Comparison of ENCODE assay signal across 10 cellular contexts in the genomic region with DNA sequence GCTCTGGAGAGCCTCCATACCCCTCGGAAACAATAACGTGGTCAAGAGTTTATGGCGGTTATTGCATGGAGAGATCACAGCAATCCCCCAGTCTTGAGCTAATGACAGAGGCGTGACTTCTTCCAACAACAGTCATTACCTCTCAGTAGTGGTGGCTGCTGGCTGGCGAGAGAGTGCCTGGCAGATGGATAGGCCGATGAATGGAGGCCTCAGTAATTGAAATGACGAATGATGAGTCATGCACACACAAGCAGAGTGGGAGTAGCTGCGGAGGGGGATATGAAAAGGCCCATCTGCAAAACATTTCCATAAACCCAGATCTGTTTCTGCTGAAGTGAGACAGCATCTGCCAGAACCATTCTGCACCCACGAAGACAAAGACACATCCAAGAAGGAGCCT.
DNase-seq lines count a peak whose midpoint lies in the region; ATAC-seq and TF ChIP-seq lines count a peak whose summit lies in the region.
"Had no signal": no experiment of that assay in that cellular context is flagged by ENCODE, and none has a peak within 500 bp of the region (broad histone marks: within the 10 kb centered on the region; RNA-seq: fewer than 3 reads in every experiment).

No MANE protein-coding gene starts in this region.

- BruUV-seq in PC-3 (replicated peaks; lab: Mats Ljungman, UMichigan), result no TSS peak

- H3K27ac ChIP-seq in GM23248, result peak overlapping the region; percentile 36
- peak overlapping the region; percentile 55 for H3K27ac ChIP-seq in PC-3 (ENCODE audit: low read length)
- H3K27ac ChIP-seq: spleen had no signal

- no peak overlapping the region for H3K4me3 ChIP-seq in GM23248
- H3K4me3 ChIP-seq in PC-3 (ENCODE audit: low read length), result no peak overlapping the region
- H3K4me3 ChIP-seq: esophagus muscularis mucosa, spleen had no signal

- H3K27me3 ChIP-seq in GM23248 (replicated peaks; ENCODE audit: insufficient read depth) (no peaks in the 10 kb centered on the region), PC-3 (ENCODE audit: low read length) (no peaks in the 10 kb centered on the region)
- H3K27me3 ChIP-seq: esophagus muscularis mucosa, spleen had no signal

- H3K4me2 ChIP-seq in GM23248 (ENCODE audit: unreplicated experiment), result peak overlapping the region; percentile 19
- H3K4me2 ChIP-seq in PC-3 (ENCODE audit: low read length), result no peak overlapping the region

- H3K27ac Mint-ChIP-seq in T-cell, result no peak overlapping the region
- H3K27ac Mint-ChIP-seq in activated T-helper 1 cell treated with anti-CD3 and anti-CD28 coated beads, Interleukin-12 subunit alpha, Interleukin-12 subunit beta, Interleukin-2, Interleukin-4 antibody, amounts not matched to agents 30 ng/mL and 10 ng/mL and 1 ng/mL, durations not matched to agents 14 hours and 24 hours and 36 hours, result no peak overlapping the region

- no peaks in the 10 kb centered on the region for H3K27me3 Mint-ChIP-seq in T-cell
- H3K27me3 Mint-ChIP-seq in activated T-helper 1 cell treated with anti-CD3 and anti-CD28 coated beads, Interleukin-12 subunit alpha, Interleukin-12 subunit beta, Interleukin-2, Interleukin-4 antibody, amounts not matched to agents 30 ng/mL and 10 ng/mL and 1 ng/mL, durations not matched to agents 14 hours and 24 hours and 36 hours (ENCODE audit: insufficient read depth), result no peaks in the 10 kb centered on the region

- H3K9ac ChIP-seq in GM23248 (no peak overlapping the region), PC-3 (ENCODE audit: low read length) (no peak overlapping the region)

- H3K4me3 Mint-ChIP-seq in T-cell, result no peak overlapping the region
- no peak overlapping the region for H3K4me3 Mint-ChIP-seq in activated T-helper 1 cell treated with anti-CD3 and anti-CD28 coated beads, Interleukin-12 subunit alpha, Interleukin-12 subunit beta, Interleukin-2, Interleukin-4 antibody, amounts not matched to agents 30 ng/mL and 10 ng/mL and 1 ng/mL, durations not matched to agents 14 hours and 24 hours and 36 hours

- H3K36me3 ChIP-seq in GM23248 (ENCODE audit: low read depth) (no peaks in the 10 kb centered on the region), PC-3 (ENCODE audit: low read depth, low read length) (no peaks in the 10 kb centered on the region)
- H3K36me3 ChIP-seq: esophagus muscularis mucosa, spleen had no signal

- H4K20me1 ChIP-seq in GM23248 (ENCODE audit: insufficient read depth), result no peaks in the 10 kb centered on the region
- H4K20me1 ChIP-seq in PC-3 (ENCODE audit: low read length), result no peaks in the 10 kb centered on the region

- H3K9me3 Mint-ChIP-seq in T-cell, result peaks cover 4 to 14% (median 7%) of the 10 kb centered on the region in 3 donors
- H3K9me3 Mint-ChIP-seq in activated T-helper 1 cell treated with anti-CD3 and anti-CD28 coated beads, Interleukin-12 subunit alpha, Interleukin-12 subunit beta, Interleukin-2, Interleukin-4 antibody, amounts not matched to agents 30 ng/mL and 10 ng/mL and 1 ng/mL, durations not matched to agents 14 hours and 24 hours and 36 hours, result no peaks in the 10 kb centered on the region

- H3K9me3 ChIP-seq in GM23248 (ENCODE audit: low read depth) (no peaks in the 10 kb centered on the region), PC-3 (ENCODE audit: low read length) (no peaks in the 10 kb centered on the region)
- H3K9me3 ChIP-seq: esophagus muscularis mucosa had no signal

- DNase-seq in GM23248 (peak; percentile 91), PC-3 (peak; percentile 69), fibroblast of the conjunctiva (ENCODE audit: low read depth) (peak; percentile 30), putamen (ENCODE audit: low spot score) (peak; percentile 91), NCI-H128 (lab: John Stamatoyannopoulos, UW; ENCODE audit: unreplicated experiment) (no peak), T-cell (no peak)
- DNase-seq in activated T-helper 1 cell treated with anti-CD3 and anti-CD28 coated beads, Interleukin-12 subunit alpha, Interleukin-12 subunit beta, Interleukin-2, Interleukin-4 antibody, amounts not matched to agents 30 ng/mL and 10 ng/mL and 1 ng/mL, durations not matched to agents 14 hours and 24 hours and 36 hours (ENCODE audit: low spot score), result no peak
- DNase-seq: spleen had no signal

- H3K79me2 ChIP-seq in GM23248 (ENCODE audit: insufficient read depth), result no peaks in the 10 kb centered on the region
- no peaks in the 10 kb centered on the region for H3K79me2 ChIP-seq in PC-3 (ENCODE audit: low read length)

- H3K4me1 ChIP-seq in GM23248 (ENCODE audit: insufficient read depth) (peaks cover 13% of the 10 kb centered on the region), PC-3 (ENCODE audit: insufficient read depth, low read length) (peaks cover 6% of the 10 kb centered on the region)
- H3K4me1 ChIP-seq: spleen had no signal

- POLR2A ChIA-PET in PC-3 (lab: Charles Lee; ENCODE audit: unreplicated experiment) (no interaction called here), T-cell (lab: Charles Lee) (no interaction called here)

- CTCF ChIA-PET in PC-3 (lab: Charles Lee), result no interaction called here
- CTCF ChIA-PET in T-cell (lab: Charles Lee), result no interaction called here

- 2 to 3% methylated on average over 9 of the region's 9 CpGs for WGBS in GM23248 (ENCODE audit: low coverage in 1 of 2, low lambda C conversion rate in 2 of 2, missing lambda C conversion rate in 2 of 2), 2 experiments

- H3K9me2 ChIP-seq in GM23248 (ENCODE audit: insufficient read depth) (no peaks in the 10 kb centered on the region), PC-3 (replicated peaks; ENCODE audit: low read length) (no peaks in the 10 kb centered on the region)

- in situ Hi-C loops in GM23248 (cut with MboI), result no loop called here

- intact Hi-C loops in PC-3 (cut with micrococcal nuclease), result no loop called here
- intact Hi-C loops in activated T-helper 1 cell treated with anti-CD3 and anti-CD28 coated beads, Interleukin-12 subunit alpha, Interleukin-12 subunit beta, Interleukin-2, Interleukin-4 antibody, amounts not matched to agents 30 ng/mL and 10 ng/mL and 1 ng/mL, durations not matched to agents 14 hours and 24 hours and 36 hours (cut with micrococcal nuclease), result no loop called here

- no peaks in the 10 kb centered on the region for H3K4me1 Mint-ChIP-seq in T-cell
- no peaks in the 10 kb centered on the region for H3K4me1 Mint-ChIP-seq in activated T-helper 1 cell treated with anti-CD3 and anti-CD28 coated beads, Interleukin-12 subunit alpha, Interleukin-12 subunit beta, Interleukin-2, Interleukin-4 antibody, amounts not matched to agents 30 ng/mL and 10 ng/mL and 1 ng/mL, durations not matched to agents 14 hours and 24 hours and 36 hours (ENCODE audit: low read depth)

- TF ChIP-seq CTCF in PC-3 (conservative IDR thresholded peaks at IDR 0.05; ENCODE audit: low read depth, low read length), result no peak

- H3F3A ChIP-seq in GM23248 (ENCODE audit: insufficient read depth) (peaks cover 10% of the 10 kb centered on the region; the same call in 1 of the 2 replicates), PC-3 (ENCODE audit: low read length, unreplicated experiment) (no peaks in the 10 kb centered on the region)

- ATAC-seq in PC-3, result peak; percentile 80
- no peak for ATAC-seq in GM21825 (IDR thresholded peaks at IDR 0.05; ENCODE audit: unreplicated experiment)
- ATAC-seq in T-cell (replicated peaks in 1 of 4), result no peak

- H3K36me3 Mint-ChIP-seq in T-cell, result no peaks in the 10 kb centered on the region
- H3K36me3 Mint-ChIP-seq in activated T-helper 1 cell treated with anti-CD3 and anti-CD28 coated beads, Interleukin-12 subunit alpha, Interleukin-12 subunit beta, Interleukin-2, Interleukin-4 antibody, amounts not matched to agents 30 ng/mL and 10 ng/mL and 1 ng/mL, durations not matched to agents 14 hours and 24 hours and 36 hours (ENCODE audit: low read depth), result no peaks in the 10 kb centered on the region

- no peak overlapping the region for H2AFZ ChIP-seq in GM23248
- no peak overlapping the region for H2AFZ ChIP-seq in PC-3 (ENCODE audit: low read length)

Comparison
In these comparisons a context has a peak if more than half of its experiments do, and no peak if none do; other contexts are left out.
1. DNase-seq: peak in GM23248 (single experiment), PC-3 (single experiment), fibroblast of the conjunctiva (single experiment) and putamen (single experiment); none in NCI-H128 (single experiment), T-cell (0 of 34) and activated T-helper 1 cell treated with anti-CD3 and anti-CD28 coated beads, Interleukin-12 subunit alpha, Interleukin-12 subunit beta, Interleukin-2, Interleukin-4 antibody, amounts not matched to agents 30 ng/mL and 10 ng/mL and 1 ng/mL, durations not matched to agents 14 hours and 24 hours and 36 hours (single experiment).